1 cellular context compared by ENCODE assay signal in the genomic region with DNA sequence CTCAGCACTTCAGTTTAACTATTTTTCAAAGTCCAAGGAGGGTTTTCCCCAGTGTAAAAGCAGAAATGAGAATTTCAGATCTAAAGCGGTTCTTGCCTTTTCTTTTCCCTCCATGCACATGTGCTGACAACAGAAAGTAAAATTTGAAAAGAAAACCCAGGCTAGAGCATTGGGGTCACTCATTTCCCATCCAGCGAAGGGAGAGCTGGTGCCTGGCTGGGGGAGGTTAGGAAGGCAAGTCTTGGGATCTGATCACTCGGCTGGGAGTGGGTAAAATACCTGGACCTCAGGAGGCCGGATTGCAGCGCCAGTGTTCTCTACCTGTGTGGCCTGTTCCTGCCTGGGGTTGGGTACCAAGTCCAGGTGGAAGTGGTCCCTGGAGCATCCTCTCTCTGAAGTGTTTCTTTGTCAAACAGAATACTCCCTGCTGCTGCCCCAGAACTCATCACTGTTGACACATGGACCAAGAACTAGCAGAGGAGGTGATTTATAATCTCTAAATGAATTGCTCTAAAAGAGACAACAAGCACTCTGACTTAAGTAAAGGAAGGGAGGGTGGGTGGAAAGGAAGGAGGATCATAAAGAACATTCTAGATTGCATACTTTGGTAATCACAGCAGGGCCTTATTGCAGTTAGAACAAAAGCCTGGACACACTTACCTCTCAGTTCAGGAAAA.
TF ChIP-seq lines count a peak whose summit lies in the region.

No MANE protein-coding gene starts in this region.

TF ChIP-seq in GM12878, 131 proteins besides CTCF, POLR2A, EP300 and RAD21 (continued from another document and continues in another):
- TF ChIP-seq, protein P1, sequence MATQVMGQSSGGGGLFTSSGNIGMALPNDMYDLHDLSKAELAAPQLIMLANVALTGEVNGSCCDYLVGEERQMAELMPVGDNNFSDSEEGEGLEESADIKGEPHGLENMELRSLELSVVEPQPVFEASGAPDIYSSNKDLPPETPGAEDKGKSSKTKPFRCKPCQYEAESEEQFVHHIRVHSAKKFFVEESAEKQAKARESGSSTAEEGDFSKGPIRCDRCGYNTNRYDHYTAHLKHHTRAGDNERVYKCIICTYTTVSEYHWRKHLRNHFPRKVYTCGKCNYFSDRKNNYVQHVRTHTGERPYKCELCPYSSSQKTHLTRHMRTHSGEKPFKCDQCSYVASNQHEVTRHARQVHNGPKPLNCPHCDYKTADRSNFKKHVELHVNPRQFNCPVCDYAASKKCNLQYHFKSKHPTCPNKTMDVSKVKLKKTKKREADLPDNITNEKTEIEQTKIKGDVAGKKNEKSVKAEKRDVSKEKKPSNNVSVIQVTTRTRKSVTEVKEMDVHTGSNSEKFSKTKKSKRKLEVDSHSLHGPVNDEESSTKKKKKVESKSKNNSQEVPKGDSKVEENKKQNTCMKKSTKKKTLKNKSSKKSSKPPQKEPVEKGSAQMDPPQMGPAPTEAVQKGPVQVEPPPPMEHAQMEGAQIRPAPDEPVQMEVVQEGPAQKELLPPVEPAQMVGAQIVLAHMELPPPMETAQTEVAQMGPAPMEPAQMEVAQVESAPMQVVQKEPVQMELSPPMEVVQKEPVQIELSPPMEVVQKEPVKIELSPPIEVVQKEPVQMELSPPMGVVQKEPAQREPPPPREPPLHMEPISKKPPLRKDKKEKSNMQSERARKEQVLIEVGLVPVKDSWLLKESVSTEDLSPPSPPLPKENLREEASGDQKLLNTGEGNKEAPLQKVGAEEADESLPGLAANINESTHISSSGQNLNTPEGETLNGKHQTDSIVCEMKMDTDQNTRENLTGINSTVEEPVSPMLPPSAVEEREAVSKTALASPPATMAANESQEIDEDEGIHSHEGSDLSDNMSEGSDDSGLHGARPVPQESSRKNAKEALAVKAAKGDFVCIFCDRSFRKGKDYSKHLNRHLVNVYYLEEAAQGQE (IDR thresholded peaks at IDR 0.05; ENCODE audit: low read depth, low read length), result no peak
- TF ChIP-seq, protein P2, sequence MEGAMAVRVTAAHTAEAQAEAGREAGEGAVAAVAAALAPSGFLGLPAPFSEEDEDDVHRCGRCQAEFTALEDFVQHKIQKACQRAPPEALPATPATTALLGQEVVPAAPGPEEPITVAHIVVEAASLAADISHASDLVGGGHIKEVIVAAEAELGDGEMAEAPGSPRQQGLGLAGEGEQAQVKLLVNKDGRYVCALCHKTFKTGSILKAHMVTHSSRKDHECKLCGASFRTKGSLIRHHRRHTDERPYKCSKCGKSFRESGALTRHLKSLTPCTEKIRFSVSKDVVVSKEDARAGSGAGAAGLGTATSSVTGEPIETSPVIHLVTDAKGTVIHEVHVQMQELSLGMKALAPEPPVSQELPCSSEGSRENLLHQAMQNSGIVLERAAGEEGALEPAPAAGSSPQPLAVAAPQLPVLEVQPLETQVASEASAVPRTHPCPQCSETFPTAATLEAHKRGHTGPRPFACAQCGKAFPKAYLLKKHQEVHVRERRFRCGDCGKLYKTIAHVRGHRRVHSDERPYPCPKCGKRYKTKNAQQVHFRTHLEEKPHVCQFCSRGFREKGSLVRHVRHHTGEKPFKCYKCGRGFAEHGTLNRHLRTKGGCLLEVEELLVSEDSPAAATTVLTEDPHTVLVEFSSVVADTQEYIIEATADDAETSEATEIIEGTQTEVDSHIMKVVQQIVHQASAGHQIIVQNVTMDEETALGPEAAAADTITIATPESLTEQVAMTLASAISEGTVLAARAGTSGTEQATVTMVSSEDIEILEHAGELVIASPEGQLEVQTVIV (IDR thresholded peaks at IDR 0.05; ENCODE audit: borderline replicate concordance, partially characterized antibody), result no peak
- TF ChIP-seq JUND (IDR thresholded peaks at IDR 0.05; ENCODE audit: low read depth, low read length) (no peak), RELA (IDR thresholded peaks at IDR 0.05; ENCODE audit: borderline replicate concordance, partially characterized antibody) (no peak), BMI1 (IDR thresholded peaks at IDR 0.05; ENCODE audit: borderline replicate concordance) (no peak), SP1 (IDR thresholded peaks at IDR 0.05; ENCODE audit: low read depth, low read length) (no peak), KDM1A (IDR thresholded peaks at IDR 0.05; ENCODE audit: borderline replicate concordance) (no peak), ESRRA (IDR thresholded peaks at IDR 0.05; ENCODE audit: low read length) (no peak), EGR1 (IDR thresholded peaks at IDR 0.05; ENCODE audit: borderline replicate concordance in 1 of 2, low read depth in 2 of 2, low read length in 2 of 2) (no peak), TAF1 (IDR thresholded peaks at IDR 0.05; ENCODE audit: borderline replicate concordance, low read depth, low read length) (no peak), NRF1 (conservative IDR thresholded peaks at IDR 0.05; ENCODE audit: low read depth, low read length) (no peak), IRF4 (IDR thresholded peaks at IDR 0.05; ENCODE audit: low read depth, low read length) (peak; percentile 60; the same call in 1 of the 2 replicates), WRNIP1 (IDR thresholded peaks at IDR 0.05; ENCODE audit: borderline replicate concordance, low read depth, low read length) (no peak), RB1 (IDR thresholded peaks at IDR 0.05; ENCODE audit: borderline replicate concordance) (no peak), NR2C2 (IDR thresholded peaks at IDR 0.05; ENCODE audit: borderline replicate concordance, control insufficient read depth, insufficient read length, low read depth) (no peak), EED (IDR thresholded peaks at IDR 0.05; ENCODE audit: low read depth) (0 out of 2 replicates have a peak, but pooled peaks have one; percentile 31), PAX5 (IDR thresholded peaks at IDR 0.05; ENCODE audit: borderline replicate concordance, low read depth, low read length) (no peak), NR2C1 (IDR thresholded peaks at IDR 0.05) (no peak), LARP7 (IDR thresholded peaks at IDR 0.05) (no peak), CREM (IDR thresholded peaks at IDR 0.05; ENCODE audit: low read depth) (no peak; the same call in 1 of the 2 replicates), IKZF1 (conservative IDR thresholded peaks at IDR 0.05) (peak; percentile 24; the same call in 1 of the 2 replicates), YY1 (IDR thresholded peaks at IDR 0.05; ENCODE audit: low read depth, low read length) (no peak), HCFC1 (IDR thresholded peaks at IDR 0.05; ENCODE audit: low read length) (no peak), MTA2 (IDR thresholded peaks at IDR 0.05; ENCODE audit: low read depth) (peak; percentile 21; the same call in 1 of the 2 replicates), CEBPB (IDR thresholded peaks at IDR 0.05; ENCODE audit: borderline replicate concordance in 1 of 2, low read depth in 2 of 2, low read length in 2 of 2) (no peak), STAT1 (conservative IDR thresholded peaks at IDR 0.05) (no peak), FOXK2 (IDR thresholded peaks at IDR 0.05) (no peak), EZH2 (IDR thresholded peaks at IDR 0.05; ENCODE audit: borderline replicate concordance, control insufficient read depth, low read depth, low read length) (no peak)
- TF ChIP-seq, protein P3, sequence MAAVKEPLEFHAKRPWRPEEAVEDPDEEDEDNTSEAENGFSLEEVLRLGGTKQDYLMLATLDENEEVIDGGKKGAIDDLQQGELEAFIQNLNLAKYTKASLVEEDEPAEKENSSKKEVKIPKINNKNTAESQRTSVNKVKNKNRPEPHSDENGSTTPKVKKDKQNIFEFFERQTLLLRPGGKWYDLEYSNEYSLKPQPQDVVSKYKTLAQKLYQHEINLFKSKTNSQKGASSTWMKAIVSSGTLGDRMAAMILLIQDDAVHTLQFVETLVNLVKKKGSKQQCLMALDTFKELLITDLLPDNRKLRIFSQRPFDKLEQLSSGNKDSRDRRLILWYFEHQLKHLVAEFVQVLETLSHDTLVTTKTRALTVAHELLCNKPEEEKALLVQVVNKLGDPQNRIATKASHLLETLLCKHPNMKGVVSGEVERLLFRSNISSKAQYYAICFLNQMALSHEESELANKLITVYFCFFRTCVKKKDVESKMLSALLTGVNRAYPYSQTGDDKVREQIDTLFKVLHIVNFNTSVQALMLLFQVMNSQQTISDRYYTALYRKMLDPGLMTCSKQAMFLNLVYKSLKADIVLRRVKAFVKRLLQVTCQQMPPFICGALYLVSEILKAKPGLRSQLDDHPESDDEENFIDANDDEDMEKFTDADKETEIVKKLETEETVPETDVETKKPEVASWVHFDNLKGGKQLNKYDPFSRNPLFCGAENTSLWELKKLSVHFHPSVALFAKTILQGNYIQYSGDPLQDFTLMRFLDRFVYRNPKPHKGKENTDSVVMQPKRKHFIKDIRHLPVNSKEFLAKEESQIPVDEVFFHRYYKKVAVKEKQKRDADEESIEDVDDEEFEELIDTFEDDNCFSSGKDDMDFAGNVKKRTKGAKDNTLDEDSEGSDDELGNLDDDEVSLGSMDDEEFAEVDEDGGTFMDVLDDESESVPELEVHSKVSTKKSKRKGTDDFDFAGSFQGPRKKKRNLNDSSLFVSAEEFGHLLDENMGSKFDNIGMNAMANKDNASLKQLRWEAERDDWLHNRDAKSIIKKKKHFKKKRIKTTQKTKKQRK (IDR thresholded peaks at IDR 0.05; ENCODE audit: low read depth, low read length), result no peak
- TF ChIP-seq, protein P4, sequence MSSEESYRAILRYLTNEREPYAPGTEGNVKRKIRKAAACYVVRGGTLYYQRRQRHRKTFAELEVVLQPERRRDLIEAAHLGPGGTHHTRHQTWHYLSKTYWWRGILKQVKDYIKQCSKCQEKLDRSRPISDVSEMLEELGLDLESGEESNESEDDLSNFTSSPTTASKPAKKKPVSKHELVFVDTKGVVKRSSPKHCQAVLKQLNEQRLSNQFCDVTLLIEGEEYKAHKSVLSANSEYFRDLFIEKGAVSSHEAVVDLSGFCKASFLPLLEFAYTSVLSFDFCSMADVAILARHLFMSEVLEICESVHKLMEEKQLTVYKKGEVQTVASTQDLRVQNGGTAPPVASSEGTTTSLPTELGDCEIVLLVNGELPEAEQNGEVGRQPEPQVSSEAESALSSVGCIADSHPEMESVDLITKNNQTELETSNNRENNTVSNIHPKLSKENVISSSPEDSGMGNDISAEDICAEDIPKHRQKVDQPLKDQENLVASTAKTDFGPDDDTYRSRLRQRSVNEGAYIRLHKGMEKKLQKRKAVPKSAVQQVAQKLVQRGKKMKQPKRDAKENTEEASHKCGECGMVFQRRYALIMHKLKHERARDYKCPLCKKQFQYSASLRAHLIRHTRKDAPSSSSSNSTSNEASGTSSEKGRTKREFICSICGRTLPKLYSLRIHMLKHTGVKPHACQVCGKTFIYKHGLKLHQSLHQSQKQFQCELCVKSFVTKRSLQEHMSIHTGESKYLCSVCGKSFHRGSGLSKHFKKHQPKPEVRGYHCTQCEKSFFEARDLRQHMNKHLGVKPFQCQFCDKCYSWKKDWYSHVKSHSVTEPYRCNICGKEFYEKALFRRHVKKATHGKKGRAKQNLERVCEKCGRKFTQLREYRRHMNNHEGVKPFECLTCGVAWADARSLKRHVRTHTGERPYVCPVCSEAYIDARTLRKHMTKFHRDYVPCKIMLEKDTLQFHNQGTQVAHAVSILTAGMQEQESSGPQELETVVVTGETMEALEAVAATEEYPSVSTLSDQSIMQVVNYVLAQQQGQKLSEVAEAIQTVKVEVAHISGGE (CRISPR knock-in tag; IDR thresholded peaks at IDR 0.05), result no peak
- TF ChIP-seq, protein P5, sequence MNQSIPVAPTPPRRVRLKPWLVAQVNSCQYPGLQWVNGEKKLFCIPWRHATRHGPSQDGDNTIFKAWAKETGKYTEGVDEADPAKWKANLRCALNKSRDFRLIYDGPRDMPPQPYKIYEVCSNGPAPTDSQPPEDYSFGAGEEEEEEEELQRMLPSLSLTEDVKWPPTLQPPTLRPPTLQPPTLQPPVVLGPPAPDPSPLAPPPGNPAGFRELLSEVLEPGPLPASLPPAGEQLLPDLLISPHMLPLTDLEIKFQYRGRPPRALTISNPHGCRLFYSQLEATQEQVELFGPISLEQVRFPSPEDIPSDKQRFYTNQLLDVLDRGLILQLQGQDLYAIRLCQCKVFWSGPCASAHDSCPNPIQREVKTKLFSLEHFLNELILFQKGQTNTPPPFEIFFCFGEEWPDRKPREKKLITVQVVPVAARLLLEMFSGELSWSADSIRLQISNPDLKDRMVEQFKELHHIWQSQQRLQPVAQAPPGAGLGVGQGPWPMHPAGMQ (IDR thresholded peaks at IDR 0.05; ENCODE audit: borderline replicate concordance), result no peak
- TF ChIP-seq, protein P6, sequence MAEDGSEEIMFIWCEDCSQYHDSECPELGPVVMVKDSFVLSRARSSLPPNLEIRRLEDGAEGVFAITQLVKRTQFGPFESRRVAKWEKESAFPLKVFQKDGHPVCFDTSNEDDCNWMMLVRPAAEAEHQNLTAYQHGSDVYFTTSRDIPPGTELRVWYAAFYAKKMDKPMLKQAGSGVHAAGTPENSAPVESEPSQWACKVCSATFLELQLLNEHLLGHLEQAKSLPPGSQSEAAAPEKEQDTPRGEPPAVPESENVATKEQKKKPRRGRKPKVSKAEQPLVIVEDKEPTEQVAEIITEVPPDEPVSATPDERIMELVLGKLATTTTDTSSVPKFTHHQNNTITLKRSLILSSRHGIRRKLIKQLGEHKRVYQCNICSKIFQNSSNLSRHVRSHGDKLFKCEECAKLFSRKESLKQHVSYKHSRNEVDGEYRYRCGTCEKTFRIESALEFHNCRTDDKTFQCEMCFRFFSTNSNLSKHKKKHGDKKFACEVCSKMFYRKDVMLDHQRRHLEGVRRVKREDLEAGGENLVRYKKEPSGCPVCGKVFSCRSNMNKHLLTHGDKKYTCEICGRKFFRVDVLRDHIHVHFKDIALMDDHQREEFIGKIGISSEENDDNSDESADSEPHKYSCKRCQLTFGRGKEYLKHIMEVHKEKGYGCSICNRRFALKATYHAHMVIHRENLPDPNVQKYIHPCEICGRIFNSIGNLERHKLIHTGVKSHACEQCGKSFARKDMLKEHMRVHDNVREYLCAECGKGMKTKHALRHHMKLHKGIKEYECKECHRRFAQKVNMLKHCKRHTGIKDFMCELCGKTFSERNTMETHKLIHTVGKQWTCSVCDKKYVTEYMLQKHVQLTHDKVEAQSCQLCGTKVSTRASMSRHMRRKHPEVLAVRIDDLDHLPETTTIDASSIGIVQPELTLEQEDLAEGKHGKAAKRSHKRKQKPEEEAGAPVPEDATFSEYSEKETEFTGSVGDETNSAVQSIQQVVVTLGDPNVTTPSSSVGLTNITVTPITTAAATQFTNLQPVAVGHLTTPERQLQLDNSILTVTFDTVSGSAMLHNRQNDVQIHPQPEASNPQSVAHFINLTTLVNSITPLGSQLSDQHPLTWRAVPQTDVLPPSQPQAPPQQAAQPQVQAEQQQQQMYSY (CRISPR knock-in tag; IDR thresholded peaks at IDR 0.05), result no peak
- TF ChIP-seq, protein P7, sequence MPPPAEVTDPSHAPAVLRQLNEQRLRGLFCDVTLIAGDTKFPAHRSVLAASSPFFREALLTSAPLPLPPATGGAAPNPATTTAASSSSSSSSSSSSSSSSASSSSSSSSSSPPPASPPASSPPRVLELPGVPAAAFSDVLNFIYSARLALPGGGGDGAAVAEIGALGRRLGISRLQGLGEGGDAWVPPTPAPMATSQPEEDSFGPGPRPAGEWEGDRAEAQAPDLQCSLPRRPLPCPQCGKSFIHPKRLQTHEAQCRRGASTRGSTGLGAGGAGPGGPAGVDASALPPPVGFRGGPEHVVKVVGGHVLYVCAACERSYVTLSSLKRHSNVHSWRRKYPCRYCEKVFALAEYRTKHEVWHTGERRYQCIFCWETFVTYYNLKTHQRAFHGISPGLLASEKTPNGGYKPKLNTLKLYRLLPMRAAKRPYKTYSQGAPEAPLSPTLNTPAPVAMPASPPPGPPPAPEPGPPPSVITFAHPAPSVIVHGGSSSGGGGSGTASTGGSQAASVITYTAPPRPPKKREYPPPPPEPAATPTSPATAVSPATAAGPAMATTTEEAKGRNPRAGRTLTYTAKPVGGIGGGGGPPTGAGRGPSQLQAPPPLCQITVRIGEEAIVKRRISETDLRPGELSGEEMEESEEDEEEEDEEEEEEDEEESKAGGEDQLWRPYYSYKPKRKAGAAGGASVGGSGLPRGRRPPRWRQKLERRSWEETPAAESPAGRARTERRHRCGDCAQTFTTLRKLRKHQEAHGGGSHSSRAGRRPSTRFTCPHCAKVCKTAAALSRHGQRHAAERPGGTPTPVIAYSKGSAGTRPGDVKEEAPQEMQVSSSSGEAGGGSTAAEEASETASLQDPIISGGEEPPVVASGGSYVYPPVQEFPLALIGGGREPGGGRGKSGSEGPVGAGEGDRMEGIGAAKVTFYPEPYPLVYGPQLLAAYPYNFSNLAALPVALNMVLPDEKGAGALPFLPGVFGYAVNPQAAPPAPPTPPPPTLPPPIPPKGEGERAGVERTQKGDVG (CRISPR knock-in tag; IDR thresholded peaks at IDR 0.05), result no peak
